1 cellular context compared by ENCODE assay signal in genomic region chr2:189178007-189178406, GRCh38.
TF ChIP-seq lines count a peak whose summit lies in the region.

No MANE protein-coding gene starts in this region.

TF ChIP-seq in SK-N-SH, 30 proteins besides CTCF, POLR2A, EP300 and RAD21 (continued from another document):
- TF ChIP-seq, protein P1, sequence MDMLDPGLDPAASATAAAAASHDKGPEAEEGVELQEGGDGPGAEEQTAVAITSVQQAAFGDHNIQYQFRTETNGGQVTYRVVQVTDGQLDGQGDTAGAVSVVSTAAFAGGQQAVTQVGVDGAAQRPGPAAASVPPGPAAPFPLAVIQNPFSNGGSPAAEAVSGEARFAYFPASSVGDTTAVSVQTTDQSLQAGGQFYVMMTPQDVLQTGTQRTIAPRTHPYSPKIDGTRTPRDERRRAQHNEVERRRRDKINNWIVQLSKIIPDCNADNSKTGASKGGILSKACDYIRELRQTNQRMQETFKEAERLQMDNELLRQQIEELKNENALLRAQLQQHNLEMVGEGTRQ (IDR thresholded peaks at IDR 0.05; ENCODE audit: borderline replicate concordance, low read depth, low read length): no peak
